In the genomic region with DNA sequence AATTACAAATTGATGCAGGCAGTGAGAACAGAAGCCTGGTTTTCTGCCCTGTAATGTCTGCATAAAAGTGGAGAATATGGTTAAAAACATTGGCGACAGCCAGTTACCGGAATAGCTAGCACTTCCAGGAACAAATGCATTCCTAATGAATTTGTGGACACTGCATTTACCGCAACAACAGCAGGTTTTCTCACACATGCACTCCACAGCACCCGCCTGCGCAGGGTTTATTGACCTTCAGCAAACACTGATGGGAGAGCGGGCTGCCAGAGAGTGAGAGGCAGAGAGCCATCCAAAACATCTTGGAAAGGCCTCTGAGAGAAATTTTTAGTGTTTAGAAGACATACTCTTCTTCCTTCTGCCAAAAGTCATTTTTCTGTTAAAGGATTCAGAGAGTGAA, we compare ENCODE assay signal across 11 cellular contexts.
DNase-seq lines count a peak whose midpoint lies in the region; ATAC-seq and TF ChIP-seq lines count a peak whose summit lies in the region.
"Had no signal": no experiment of that assay in that cellular context is flagged by ENCODE, and none has a peak within 500 bp of the region (broad histone marks: within the 10 kb centered on the region; RNA-seq: fewer than 3 reads in every experiment).

No MANE protein-coding gene starts in this region.

- no peak for TF ChIP-seq POLR2A in esophagus muscularis mucosa (IDR thresholded peaks at IDR 0.05; ENCODE audit: low read depth)
- no peak for TF ChIP-seq POLR2A in ovary (IDR thresholded peaks at IDR 0.05)

- H3K36me3 ChIP-seq in esophagus muscularis mucosa (no peaks in the 10 kb centered on the region), ovary (no peaks in the 10 kb centered on the region)

- H3K4me3 ChIP-seq in esophagus muscularis mucosa (no peak overlapping the region), ovary (no peak overlapping the region)

- no peak for ATAC-seq in GM19351 (IDR thresholded peaks at IDR 0.05; ENCODE audit: unreplicated experiment)
- ATAC-seq: activated CD8-positive, alpha-beta memory T cell treated with anti-CD3 and anti-CD28 coated beads, Interleukin-2, amount 10 ng/mL, durations not matched to agents 7 days and 5 days had no signal

- no peaks in the 10 kb centered on the region for H3K27me3 ChIP-seq in esophagus muscularis mucosa
- no peaks in the 10 kb centered on the region for H3K27me3 ChIP-seq in ovary

- H3K27ac ChIP-seq in esophagus muscularis mucosa (replicated peaks in 1 of 4), result peak overlapping the region; percentile 1 to 63 (median 38)
- H3K27ac ChIP-seq in ovary, result peak overlapping the region in 1 of 2 donors; percentile 36

- 45% methylated on average over 6 of the region's 6 CpGs for WGBS in esophagus muscularis mucosa
- WGBS in ovary, 3 donors, result 6 to 13% (median 13%) methylated on average over 6 of the region's 6 CpGs

- intact Hi-C loops in esophagus muscularis mucosa (cut with DNase I) (no loop called here), ovary (cut with DNase I) (no loop called here)

- TF ChIP-seq EP300 in esophagus muscularis mucosa (IDR thresholded peaks at IDR 0.05) (peak; percentile 30), ovary (IDR thresholded peaks at IDR 0.05) (no peak)

- H3K9me3 ChIP-seq in esophagus muscularis mucosa, result no peaks in the 10 kb centered on the region
- H3K9me3 ChIP-seq in ovary, result no peaks in the 10 kb centered on the region

- TF ChIP-seq CTCF in esophagus muscularis mucosa (IDR thresholded peaks at IDR 0.05) (no peak), ovary (IDR thresholded peaks at IDR 0.05) (no peak)

- H3K4me1 ChIP-seq in esophagus muscularis mucosa (peaks cover 6 to 36% (median 33%) of the 10 kb centered on the region in 4 donors), ovary (ENCODE audit: insufficient read depth) (peaks cover 3% of the 10 kb centered on the region)

- peak; percentile 68 for DNase-seq in DMS53 treated with DMSO at 0.1 percent for 48 hours (lab: John Stamatoyannopoulos, UW; ENCODE audit: unreplicated experiment)
- peak; percentile 54 for DNase-seq in NCI-H510A treated with DMSO at 0.1 percent for 48 hours (lab: John Stamatoyannopoulos, UW)
- DNase-seq in esophagus muscularis mucosa (ENCODE audit: extremely low spot score), result no peak
- peak; percentile 33 to 65 (median 39) for DNase-seq in ovary
- DNase-seq in stimulated activated CD4-positive, alpha-beta T cell treated with anti-CD3 and anti-CD28 coated beads, Interleukin-2, amount 100 ng/mL, for 48 hours, result no peak
- DNase-seq in NOMO-1 (lab: John Stamatoyannopoulos, UW; ENCODE audit: unreplicated experiment in 2 of 2), result no peak
- no peak for DNase-seq in SW480 (ENCODE audit: low spot score)
- DNase-seq: activated CD8-positive, alpha-beta memory T cell treated with anti-CD3 and anti-CD28 coated beads, Interleukin-2, amount 10 ng/mL, durations not matched to agents 7 days and 5 days; COR-L47; stimulated activated CD4-positive, alpha-beta T cell treated with anti-CD3 and anti-CD28 coated beads, Interleukin-2, amount 100 ng/mL, for 24 hours had no signal

Comparison
In these comparisons a context has a peak if more than half of its experiments do, and no peak if none do; other contexts are left out.
1. DNase-seq: peak in DMS53 treated with DMSO at 0.1 percent for 48 hours (single experiment), NCI-H510A treated with DMSO at 0.1 percent for 48 hours (single experiment) and ovary (5 of 5); none in esophagus muscularis mucosa (single experiment), stimulated activated CD4-positive, alpha-beta T cell treated with anti-CD3 and anti-CD28 coated beads, Interleukin-2, amount 100 ng/mL, for 48 hours (0 of 2), NOMO-1 (0 of 2) and SW480 (single experiment).